In the genomic region with DNA sequence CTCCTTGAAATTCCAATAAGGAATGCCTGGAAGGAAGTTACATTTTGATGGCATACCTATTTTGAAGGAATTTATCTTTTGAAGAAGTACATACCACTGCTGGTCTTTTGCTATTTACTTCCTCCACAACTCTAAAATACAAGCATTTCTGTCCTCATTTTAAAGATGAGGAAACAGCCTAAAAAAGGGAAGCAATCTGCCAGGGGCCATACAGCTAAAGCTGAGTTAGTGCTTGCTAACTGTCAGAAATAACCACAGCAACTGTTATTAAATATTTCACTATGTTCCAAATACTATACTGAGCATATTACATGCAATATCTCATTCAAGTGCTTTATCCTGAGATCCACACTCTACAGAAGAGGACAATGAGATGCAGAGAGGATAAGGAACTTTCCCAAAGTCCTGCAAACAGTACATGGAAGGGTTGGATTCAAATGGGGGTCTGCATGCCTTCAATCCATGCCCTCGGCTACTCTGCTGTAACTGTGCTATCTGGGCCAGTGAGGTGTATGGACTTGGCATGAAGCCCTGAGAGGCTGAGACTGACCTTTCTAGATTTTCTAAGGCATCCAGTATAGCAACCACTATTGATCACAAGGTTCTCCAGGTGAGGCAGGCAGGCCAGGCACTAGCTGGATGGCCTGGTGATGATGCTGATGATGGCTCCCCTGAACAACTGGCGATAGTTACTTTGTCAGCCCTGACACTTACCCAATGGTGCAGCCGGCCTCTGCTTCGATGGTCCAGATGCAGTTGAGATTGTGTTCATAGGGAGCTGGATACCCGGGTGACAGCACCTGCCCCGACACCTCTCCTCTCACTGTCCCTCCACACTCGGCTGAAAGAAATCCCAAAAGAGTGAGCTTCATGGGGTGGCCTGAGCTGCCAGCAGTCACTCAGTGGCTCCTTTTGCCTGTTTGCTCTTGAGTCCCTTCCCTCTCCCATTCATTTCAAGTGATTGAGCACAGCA, we compare ENCODE assay signal across 19 cellular contexts.
"Had no signal": no experiment of that assay in that cellular context is flagged by ENCODE, and none has a peak within 500 bp of the region (broad histone marks: within the 10 kb centered on the region; RNA-seq: fewer than 3 reads in every experiment).

No MANE protein-coding gene starts in this region.

- H3K4me1 ChIP-seq: gastroesophageal sphincter, heart right ventricle, left ventricle myocardium inferior, tibial artery had no signal

- ATAC-seq: esophagus mucosa, gastroesophageal sphincter, heart right ventricle had no signal

- H3K36me3 Mint-ChIP-seq: activated naive CD8-positive, alpha-beta T cell had no signal

- H3K4me3 Mint-ChIP-seq: activated naive CD8-positive, alpha-beta T cell; dendritic cell treated with granulocyte-macrophage colony-stimulating factor and Interleukin-4, amounts not matched to agents 40 ng/mL and 50 ng/mL, for 4 days; nephron had no signal

- H3K4me1 Mint-ChIP-seq: nephron had no signal

- DNase-seq: activated CD4-positive, alpha-beta T cell treated with anti-CD3 and anti-CD28 coated beads, Interleukin-2, amount 50 U/mL, for 4 hours; activated CD4-positive, CD25-positive, alpha-beta regulatory T cell treated with anti-CD3 and anti-CD28 coated beads, Interleukin-2, amount 50 U/mL, for 72 hours; activated gamma-delta T cell treated with Interleukin-2 at 50 U/mL for 16 hours; effector CD8-positive, alpha-beta T cell; heart right ventricle; left ventricle myocardium inferior; mammary epithelial cell; midbrain; retina; stimulated activated CD4-positive, alpha-beta T cell treated with anti-CD3 and anti-CD28 coated beads, Interleukin-2, amount 100 ng/mL, for 24 hours; stimulated activated naive CD4-positive, alpha-beta T cell treated with Interleukin-2 at 50 U/mL for 16 hours; substantia nigra; tibial artery had no signal

- H3K9me3 ChIP-seq: gastroesophageal sphincter, heart right ventricle, left ventricle myocardium inferior, tibial artery had no signal

- H3K27ac Mint-ChIP-seq: activated naive CD8-positive, alpha-beta T cell; dendritic cell treated with granulocyte-macrophage colony-stimulating factor and Interleukin-4, amounts not matched to agents 40 ng/mL and 50 ng/mL, for 4 days; nephron had no signal

- H3K27ac ChIP-seq: gastroesophageal sphincter, heart right ventricle, left ventricle myocardium inferior, tibial artery, VCaP had no signal

- H3K36me3 ChIP-seq: gastroesophageal sphincter, heart right ventricle, left ventricle myocardium inferior, tibial artery had no signal

- H3K4me3 ChIP-seq: gastroesophageal sphincter, heart right ventricle, left ventricle myocardium inferior, tibial artery had no signal

- H3K9me3 Mint-ChIP-seq: nephron had no signal
